In genomic region chrX:41301438-41301824, GRCh38 we compare ENCODE assay signal across 23 cellular contexts. TPM values are rescaled to one million over a fixed set of nuclear protein-coding genes. Genes with fewer than 3 reads are reported as not detected.
DNase-seq lines count a peak whose midpoint lies in the region; ATAC-seq, FAIRE-seq and TF ChIP-seq lines count a peak whose summit lies in the region.
"Had no signal": no experiment of that assay in that cellular context is flagged by ENCODE, and none has a peak within 500 bp of the region (broad histone marks: within the 10 kb centered on the region; RNA-seq: fewer than 3 reads in every experiment).

No MANE protein-coding gene starts in this region.

- 43% methylated on average over 2 of the region's 2 CpGs for WGBS in A549 (ENCODE audit: missing lambda C conversion rate)

- ATAC-seq in A549: no peak

- no peak for TF ChIP-seq RAD21 in A549 (conservative IDR thresholded peaks at IDR 0.05 in 1 of 2, IDR thresholded peaks at IDR 0.05 in 1 of 2)

- FAIRE-seq in A549 (lab: Jason Lieb, UNC) (no peak), H54 (lab: Jason Lieb, UNC) (no peak)
- FAIRE-seq: GM18507 had no signal

- no peak for TF ChIP-seq EP300 in A549 (IDR thresholded peaks at IDR 0.05)

- no peak for TF ChIP-seq CTCF in A549 (IDR thresholded peaks at IDR 0.05)

- H3K4me2 ChIP-seq in A549: peak overlapping the region; percentile 31

- peak overlapping the region; percentile 71 to 86 for H3K27ac ChIP-seq in A549
- H3K27ac ChIP-seq: sigmoid colon, thyroid gland had no signal

- DNase-seq in A549 (ENCODE audit: low read depth in 1 of 2, low spot score in 1 of 2): no peak
- DNase-seq in DMS79 treated with DMSO at 0.1 percent for 48 hours (lab: John Stamatoyannopoulos, UW): peak; percentile 7
- DNase-seq in NCI-H2107 (lab: John Stamatoyannopoulos, UW): peak; percentile 54
- DNase-seq in dermis blood vessel endothelial cell: peak; percentile 2
- DNase-seq in NCI-H146 treated with DMSO at 0.1 percent for 48 hours (lab: John Stamatoyannopoulos, UW; ENCODE audit: unreplicated experiment): no peak
- no peak for DNase-seq in H54 (ENCODE audit: insufficient read length, low spot score)
- DNase-seq in activated effector memory CD4-positive, alpha-beta T cell treated with anti-CD3 and anti-CD28 coated beads, Interleukin-2, amount 50 U/mL, for 16 hours: no peak
- no peak for DNase-seq in NCI-H2081 (lab: John Stamatoyannopoulos, UW)
- DNase-seq: activated CD4-positive, alpha-beta T cell treated with anti-CD3 and anti-CD28 coated beads for 1 hour; activated CD8-positive, alpha-beta memory T cell treated with anti-CD3 and anti-CD28 coated beads for 24 hours; activated naive CD8-positive, alpha-beta T cell treated with anti-CD3 and anti-CD28 coated beads, Interleukin-2, amount 10 ng/mL, durations not matched to agents 7 days and 5 days; CD8-positive, alpha-beta memory T cell; cortex of kidney; H7; hypothalamus; islet precursor cell; NCI-H2029 treated with DMSO at 0.1 percent for 48 hours; NCI-H526 treated with DMSO at 0.1 percent for 48 hours; sigmoid colon; stimulated activated naive CD4-positive, alpha-beta T cell treated with Interleukin-2 at 50 U/mL for 16 hours had no signal

- no peak overlapping the region for H3K4me3 ChIP-seq in A549
- H3K4me3 ChIP-seq: lung, sigmoid colon, thyroid gland had no signal

- POLR2A ChIA-PET in A549 (lab: Yijun Ruan, JAX): no interaction called here

- peaks cover 29% of the 10 kb centered on the region for H3K4me1 ChIP-seq in A549
- H3K4me1 ChIP-seq: sigmoid colon had no signal

- TF ChIP-seq POLR2A in A549 (IDR thresholded peaks at IDR 0.05; ENCODE audit: low read length) (no peak), H54 (IDR thresholded peaks at IDR 0.05; ENCODE audit: low read depth, low read length) (no peak)

- CTCF ChIA-PET in A549 (lab: Yijun Ruan, JAX): interaction anchor here (1.2 kb wide), 1 partner anchor 25 kb away, joined by 3 read pairs; no protein-coding TSS in a partner anchor

- H3K9me3 ChIP-seq in A549: no peaks in the 10 kb centered on the region
- H3K9me3 ChIP-seq: sigmoid colon, thyroid gland had no signal

TF ChIP-seq in A549, 52 proteins besides CTCF, POLR2A, EP300 and RAD21:
- no peak for TF ChIP-seq MAFK (IDR thresholded peaks at IDR 0.05; ENCODE audit: partially characterized antibody)
- no peak for TF ChIP-seq CHD4 (IDR thresholded peaks at IDR 0.05; ENCODE audit: borderline replicate concordance)
- no peak for TF ChIP-seq TP53 (CRISPR knock-in tag; IDR thresholded peaks at IDR 0.05)
- no peak for TF ChIP-seq KDM1A (IDR thresholded peaks at IDR 0.05; ENCODE audit: low read depth)

RNA-seq across cellular contexts. Expression of gene DDX3X, which starts 32.5 kb away (rescaled TPM):
- polyA plus RNA-seq in A549 (2011; rRNA removed) (187 and 216 TPM in 2 replicates), A549 (2017; fragmentation: RNase III; extraction: RNeasy Plus Mini Kit Qiagen cat#74134 plus additional on column Dnase treatment) (341 to 390 TPM (median 371 TPM) in 3 replicates)
- polyA plus RNA-seq in A549 (2012; cell fraction: cytosol; rRNA removed): 32.5 and 46.8 TPM in 2 replicates
- 36.6 and 60.0 TPM in 2 replicates for polyA plus RNA-seq in A549 (2012; cell fraction: nucleus; rRNA removed)
- polyA minus RNA-seq in A549 (2011; rRNA and poly(A)+ RNA removed): 205 and 251 TPM in 2 replicates
- total RNA-seq in dermis blood vessel endothelial cell: 426 and 470 TPM in 2 replicates

Comparison
In these comparisons a context has a peak if more than half of its experiments do, and no peak if none do; other contexts are left out.
1. DNase-seq: peak in DMS79 treated with DMSO at 0.1 percent for 48 hours (single experiment), NCI-H2107 (single experiment) and dermis blood vessel endothelial cell (single experiment); none in A549 (0 of 2), NCI-H146 treated with DMSO at 0.1 percent for 48 hours (single experiment), H54 (single experiment), activated effector memory CD4-positive, alpha-beta T cell treated with anti-CD3 and anti-CD28 coated beads, Interleukin-2, amount 50 U/mL, for 16 hours (single experiment) and NCI-H2081 (0 of 2).